In genomic region chr15:78457101-78457500, GRCh38 we compare ENCODE assay signal across 9 cellular contexts. TPM values are rescaled to one million over a fixed set of nuclear protein-coding genes. Genes with fewer than 3 reads are reported as not detected.
DNase-seq lines count a peak whose midpoint lies in the region; ATAC-seq and TF ChIP-seq lines count a peak whose summit lies in the region.
"Had no signal": no experiment of that assay in that cellular context is flagged by ENCODE, and none has a peak within 500 bp of the region (broad histone marks: within the 10 kb centered on the region; RNA-seq: fewer than 3 reads in every experiment).

No MANE protein-coding gene starts in this region.

- TF ChIP-seq CTCF in MCF 10A (IDR thresholded peaks at IDR 0.05; ENCODE audit: unreplicated experiment) (no peak), mucosa of descending colon (IDR thresholded peaks at IDR 0.05) (no peak), endothelial cell (IDR thresholded peaks at IDR 0.05; ENCODE audit: unreplicated experiment) (no peak)

- H3K4me1 Mint-ChIP-seq in MCF 10A (ENCODE audit: insufficient read depth, unreplicated experiment) (peaks cover 48% of the 10 kb centered on the region), endothelial cell (ENCODE audit: unreplicated experiment) (peaks cover 39% of the 10 kb centered on the region)

- BruUV-seq in MCF 10A (replicated peaks; lab: Mats Ljungman, UMichigan): no TSS peak

- no peak overlapping the region for H3K4me3 ChIP-seq in mucosa of descending colon

- no peaks in the 10 kb centered on the region for H3K36me3 ChIP-seq in mucosa of descending colon (ENCODE audit: low read depth)

- peak; percentile 29 for DNase-seq in Ammon's horn (ENCODE audit: low spot score)
- peak; percentile 62 for DNase-seq in LoVo (ENCODE audit: low spot score)
- DNase-seq in MCF 10A (ENCODE audit: unreplicated experiment): peak; percentile 56
- no peak for DNase-seq in mucosa of descending colon
- DNase-seq in AML-193 (lab: John Stamatoyannopoulos, UW): no peak
- no peak for DNase-seq in endothelial cell (ENCODE audit: low spot score)
- no peak for DNase-seq in 8988T
- DNase-seq: activated B cell treated with CpG ODN at 0.5 μM for 24 hours had no signal

- CTCF ChIA-PET in MCF 10A (lab: Yijun Ruan, JAX): interaction anchor here (0.7 kb wide), 1 partner anchor 140 kb away, joined by 3 read pairs; no protein-coding TSS in a partner anchor

- peaks cover 23% of the 10 kb centered on the region for H3K36me3 Mint-ChIP-seq in MCF 10A (ENCODE audit: insufficient read depth, unreplicated experiment)
- H3K36me3 Mint-ChIP-seq in endothelial cell (ENCODE audit: low read depth, unreplicated experiment): no peaks in the 10 kb centered on the region

- ATAC-seq in mucosa of descending colon: peak; percentile 42
- ATAC-seq in HG02981 (IDR thresholded peaks at IDR 0.05; ENCODE audit: unreplicated experiment): no peak

- POLR2A ChIA-PET in MCF 10A (lab: Yijun Ruan, JAX): interaction anchor here (1.3 to 2.0 kb wide), 2 partner anchors 18 to 19 kb away, joined by 4 to 7 read pairs; partner anchors contain the start of gene IREB2

- H3K27ac Mint-ChIP-seq in MCF 10A (ENCODE audit: low read depth, unreplicated experiment) (peak overlapping the region; percentile 70), endothelial cell (ENCODE audit: unreplicated experiment) (no peak overlapping the region)
- H3K27ac Mint-ChIP-seq: activated B cell treated with CpG ODN at 0.5 μM for 24 hours had no signal

- H3K4me1 ChIP-seq in mucosa of descending colon (ENCODE audit: low read depth): peaks cover 38% of the 10 kb centered on the region

- no peaks in the 10 kb centered on the region for H3K9me3 ChIP-seq in mucosa of descending colon

- intact Hi-C loops in MCF 10A (cut with micrococcal nuclease) (no loop called here), mucosa of descending colon (cut with DNase I, micrococcal nuclease) (no loop called here)

- H3K9me3 Mint-ChIP-seq in MCF 10A (ENCODE audit: unreplicated experiment) (no peaks in the 10 kb centered on the region), endothelial cell (ENCODE audit: unreplicated experiment) (no peaks in the 10 kb centered on the region)

- no peaks in the 10 kb centered on the region for H3K27me3 Mint-ChIP-seq in MCF 10A (ENCODE audit: insufficient read depth, unreplicated experiment)
- H3K27me3 Mint-ChIP-seq in endothelial cell (ENCODE audit: unreplicated experiment): peaks cover 2% of the 10 kb centered on the region
- H3K27me3 Mint-ChIP-seq: activated B cell treated with CpG ODN at 0.5 μM for 24 hours had no signal

- H3K4me3 Mint-ChIP-seq in MCF 10A (ENCODE audit: unreplicated experiment) (no peak overlapping the region), endothelial cell (ENCODE audit: unreplicated experiment) (no peak overlapping the region)
- H3K4me3 Mint-ChIP-seq: activated B cell treated with CpG ODN at 0.5 μM for 24 hours had no signal

RNA-seq across cellular contexts. Expression of gene IREB2, which starts 19.1 kb away (rescaled TPM):
- total RNA-seq in MCF 10A (2022): 43.4 and 50.1 TPM in 2 replicates
- total RNA-seq in mucosa of descending colon: 10 to 100 TPM; 51.7 to 62.7 (median 62.0) TPM
- total RNA-seq in endothelial cell (ENCODE audit: unreplicated experiment): 71.3 TPM

RNA-seq across cellular contexts. Expression of gene HYKK, which starts 50.3 kb away (rescaled TPM):
- 1.2 and 1.3 TPM in 2 replicates for total RNA-seq in MCF 10A (2022)
- 1 to 10 TPM; 5.7 to 7.8 (median 6.8) TPM for total RNA-seq in mucosa of descending colon
- total RNA-seq in endothelial cell (ENCODE audit: unreplicated experiment): 1.3 TPM

Comparison
In these comparisons a context has a peak if more than half of its experiments do, and no peak if none do; other contexts are left out.
1. DNase-seq: peak in Ammon's horn (single experiment), LoVo (single experiment) and MCF 10A (single experiment); none in mucosa of descending colon (0 of 3), AML-193 (0 of 2), endothelial cell (single experiment) and 8988T (single experiment).